Comparison of ENCODE assay signal across 17 cellular contexts in genomic region chr20:63134201-63134612, GRCh38.
A peak's percentile ranks its signal among the peaks of the same experiment; 100 is the strongest.
DNase-seq lines count a peak whose midpoint lies in the region; ATAC-seq, FAIRE-seq and TF ChIP-seq lines count a peak whose summit lies in the region.
"Had no signal": no experiment of that assay in that cellular context is flagged by ENCODE, and none has a peak within 500 bp of the region (broad histone marks: within the 10 kb centered on the region; RNA-seq: fewer than 3 reads in every experiment).

No MANE protein-coding gene starts in this region.

- no peak overlapping the region for H2AK5ac ChIP-seq in H9 (ENCODE audit: insufficient read length, low read length)
- no peak overlapping the region for H2AK5ac ChIP-seq in H1 (ENCODE audit: low read depth, low read length)

- no peak for FAIRE-seq in H1 (lab: Jason Lieb, UNC)

- H3K9me3 Mint-ChIP-seq in H9: no peaks in the 10 kb centered on the region
- H3K9me3 Mint-ChIP-seq: nephron, T-cell had no signal

- WGBS in H9 (ENCODE audit: extremely low coverage, insufficient read length, low lambda C conversion rate): no CpG with 5 or more reads among the region's 19 CpGs
- 87% methylated on average over 13 of the region's 19 CpGs; no CpG with 5 or more reads in 1 of the 2 experiments for WGBS in H1 (ENCODE audit: extremely low coverage in 1 of 2, insufficient coverage in 1 of 2, insufficient read length in 1 of 2, insufficient replicate concordance in 2 of 2, low coverage in 1 of 2, low lambda C conversion rate in 2 of 2, missing lambda C conversion rate in 1 of 2), 2 experiments

- POLR2A ChIA-PET in H1 (lab: Charles Lee; ENCODE audit: partially characterized antibody): no interaction called here

- H4K5ac ChIP-seq in H9 (ENCODE audit: insufficient read length, low read depth, low read length): no peak overlapping the region
- no peak overlapping the region for H4K5ac ChIP-seq in H1 (ENCODE audit: insufficient read length, low read depth, low read length)

- H2BK12ac ChIP-seq in H9 (ENCODE audit: insufficient read length, low read depth, low read length) (no peak overlapping the region), H1 (ENCODE audit: low read depth, low read length) (no peak overlapping the region)

- H2BK15ac ChIP-seq in H9 (ENCODE audit: low read depth, low read length): no peak overlapping the region
- H2BK15ac ChIP-seq in H1 (ENCODE audit: low read length): no peak overlapping the region

- H3K4me2 ChIP-seq in H9 (ENCODE audit: insufficient read depth, insufficient read length, low read length): no peak overlapping the region
- H3K4me2 ChIP-seq in H1 (ENCODE audit: insufficient read depth in 1 of 2, low read depth in 2 of 2, low read length in 2 of 2): no peak overlapping the region
- H3K4me2 ChIP-seq: KMS-11 had no signal

- TF ChIP-seq RAD21 in H1 (IDR thresholded peaks at IDR 0.05 in 1 of 2, conservative IDR thresholded peaks at IDR 0.05 in 1 of 2; ENCODE audit: low read depth in 2 of 2, low read length in 2 of 2): no peak

- H3K4me3 Mint-ChIP-seq in H9: no peak overlapping the region
- H3K4me3 Mint-ChIP-seq: nephron, T-cell had no signal

- H3K4ac ChIP-seq in H9 (ENCODE audit: low read depth, low read length): no peak overlapping the region
- H3K4ac ChIP-seq in H1 (replicated peaks; ENCODE audit: insufficient read length, low read depth, low read length): no peak overlapping the region

- TF ChIP-seq POLR2A in H1 (IDR thresholded peaks at IDR 0.05; ENCODE audit: control extremely low read depth in 1 of 2, low read depth in 2 of 2, low read length in 2 of 2): no peak

- H3K18ac ChIP-seq in H9 (ENCODE audit: insufficient read length, low read depth, low read length) (no peak overlapping the region), H1 (ENCODE audit: extremely low read depth, low read length) (peak overlapping the region; percentile 48; the same call in 1 of the 2 replicates)

- H3K36me3 ChIP-seq in H1 (ENCODE audit: control insufficient read depth in 2 of 4, insufficient read depth in 4 of 4, low read length in 3 of 4): no peaks in the 10 kb centered on the region
- H3K36me3 ChIP-seq: left ventricle myocardium inferior, vagina had no signal

- H4K8ac ChIP-seq in H9 (replicated peaks; ENCODE audit: insufficient read length, low read depth, low read length): no peak overlapping the region
- no peak overlapping the region for H4K8ac ChIP-seq in H1 (ENCODE audit: extremely low read depth, insufficient read depth, low read length)

- H3K14ac ChIP-seq in H9 (ENCODE audit: insufficient read depth, low read length) (no peak overlapping the region), H1 (ENCODE audit: insufficient read length) (no peak overlapping the region)

- TF ChIP-seq EP300 in H1 (IDR thresholded peaks at IDR 0.05; ENCODE audit: borderline replicate concordance in 1 of 2, low read depth in 2 of 2, low read length in 2 of 2): no peak

- H4K20me1 ChIP-seq in H9 (ENCODE audit: control insufficient read depth, insufficient read depth, insufficient read length) (no peaks in the 10 kb centered on the region), H1 (replicated peaks in 1 of 2; ENCODE audit: control insufficient read depth in 1 of 2, insufficient read depth in 2 of 2, low read length in 2 of 2) (no peaks in the 10 kb centered on the region)

- no peak overlapping the region for H3T11ph ChIP-seq in H9 (ENCODE audit: low read length)

- H3K9me3 ChIP-seq in H9 (ENCODE audit: control insufficient read depth, low read depth, low read length): no peaks in the 10 kb centered on the region
- H3K9me3 ChIP-seq in H1 (ENCODE audit: insufficient read depth in 2 of 2, low read depth in 1 of 2, low read length in 1 of 2): no peaks in the 10 kb centered on the region
- H3K9me3 ChIP-seq: left ventricle myocardium inferior, vagina had no signal

- DNase-seq in activated T-cell treated with anti-CD3 and anti-CD28 coated beads for 48 hours (ENCODE audit: low read depth) (peak; percentile 15), activated T-cell treated with anti-CD3 and anti-CD28 coated beads for 4 hours (no peak), H9 (peak; percentile 68), H1 (ENCODE audit: low read depth in 1 of 2, low spot score in 2 of 2) (no peak), sciatic nerve (ENCODE audit: low spot score) (peak; percentile 38), UCSD-AML1 (lab: John Stamatoyannopoulos, UW; ENCODE audit: unreplicated experiment) (no peak), dedifferentiated amniotic fluid mesenchymal stem cell (ENCODE audit: extremely low spot score) (no peak)
- DNase-seq: HCEC 1CT, hippocampal formation, left ventricle myocardium inferior, NCI-H510A had no signal

- H3K27me3 ChIP-seq in H9 (ENCODE audit: insufficient read depth, low read length): no peaks in the 10 kb centered on the region; the same call in 1 of the 2 replicates
- no peaks in the 10 kb centered on the region; a peak in 1 of 7 replicates for H3K27me3 ChIP-seq in H1 (replicated peaks in 1 of 4; ENCODE audit: control insufficient read depth in 3 of 4, extremely low read depth in 1 of 4, insufficient read depth in 3 of 4, low read length in 3 of 4)
- H3K27me3 ChIP-seq: vagina had no signal

- H3K36me3 Mint-ChIP-seq in H9 (ENCODE audit: insufficient read depth in 1 of 3, low read depth in 3 of 3): no peaks in the 10 kb centered on the region
- H3K36me3 Mint-ChIP-seq: T-cell had no signal

- peaks cover 10 to 12% of the 10 kb centered on the region in 2 experiments for H3K4me1 Mint-ChIP-seq in H9
- H3K4me1 Mint-ChIP-seq: nephron, T-cell had no signal

- no peak overlapping the region for H2AFZ ChIP-seq in H9 (ENCODE audit: low read length)
- no peak overlapping the region for H2AFZ ChIP-seq in H1 (ENCODE audit: low read length)

- no peak overlapping the region for H3K27ac Mint-ChIP-seq in H9
- H3K27ac Mint-ChIP-seq: nephron, T-cell had no signal

- H3K79me2 ChIP-seq in H9 (ENCODE audit: insufficient read depth, low read length) (no peaks in the 10 kb centered on the region), H1 (ENCODE audit: control insufficient read depth in 1 of 2, insufficient read depth in 2 of 2, low read length in 2 of 2) (no peaks in the 10 kb centered on the region)

- H3K4me3 ChIP-seq in H1 (ENCODE audit: extremely low read depth in 1 of 4, insufficient read depth in 2 of 4, low read depth in 3 of 4, low read length in 4 of 4): no peak overlapping the region
- H3K4me3 ChIP-seq: dorsolateral prefrontal cortex, left ventricle myocardium inferior, vagina had no signal

- ATAC-seq in sciatic nerve (no peak), HG03039 (IDR thresholded peaks at IDR 0.05; ENCODE audit: unreplicated experiment) (no peak)

- H2BK120ac ChIP-seq in H9 (ENCODE audit: low read depth, low read length, poor library complexity, severe bottlenecking): no peak overlapping the region
- no peak overlapping the region for H2BK120ac ChIP-seq in H1 (replicated peaks; ENCODE audit: low read depth, low read length)

- no peak overlapping the region for H4K91ac ChIP-seq in H9 (ENCODE audit: insufficient read length, low read depth, low read length)
- no peak overlapping the region for H4K91ac ChIP-seq in H1 (replicated peaks; ENCODE audit: insufficient read length, low read length)

- intact Hi-C loops in sciatic nerve (cut with DNase I): no loop called here

- TF ChIP-seq CTCF in H9 (conservative IDR thresholded peaks at IDR 0.05) (no peak), H1 (IDR thresholded peaks at IDR 0.05; ENCODE audit: control extremely low read depth in 1 of 3, insufficient read depth in 1 of 3, low read depth in 1 of 3, low read length in 3 of 3) (no peak)

- H3K23me2 ChIP-seq in H9 (ENCODE audit: insufficient read length, low read depth, low read length, poor library complexity, severe bottlenecking): no peaks in the 10 kb centered on the region
- H3K23me2 ChIP-seq in H1 (ENCODE audit: low read depth, low read length): 0 out of 2 replicates have a peak, but pooled peaks cover 1% of the 10 kb centered on the region

- no peak overlapping the region for H3K56ac ChIP-seq in H9 (ENCODE audit: insufficient read length, low read depth, low read length)
- no peak overlapping the region for H3K56ac ChIP-seq in H1 (replicated peaks; ENCODE audit: insufficient read length, low read depth, low read length)

- peaks cover 19% of the 10 kb centered on the region for H3K27me3 Mint-ChIP-seq in H9 (ENCODE audit: low read depth)

- H3K4me1 ChIP-seq in H9 (ENCODE audit: insufficient read depth, low read length) (peaks cover 4% of the 10 kb centered on the region; the same call in 1 of the 2 replicates), H1 (replicated peaks in 1 of 4; ENCODE audit: control insufficient read depth in 3 of 4, insufficient read depth in 4 of 4, low read length in 3 of 4) (peaks cover 0 to 15% (median 2%) of the 10 kb centered on the region in 4 experiments; a peak in 4 of 7 replicates)
- H3K4me1 ChIP-seq: left ventricle myocardium inferior, vagina had no signal

- H3K79me1 ChIP-seq in H9 (ENCODE audit: insufficient read depth, low read depth, low read length, poor library complexity, severe bottlenecking) (no peaks in the 10 kb centered on the region), H1 (ENCODE audit: low read depth, low read length) (no peaks in the 10 kb centered on the region)

- no peak overlapping the region for H2BK5ac ChIP-seq in H9 (ENCODE audit: insufficient read length, low read length)
- H2BK5ac ChIP-seq in H1 (ENCODE audit: low read depth, low read length): no peak overlapping the region

- H3K23ac ChIP-seq in H9 (ENCODE audit: insufficient read length, low read depth, low read length) (no peak overlapping the region), H1 (ENCODE audit: insufficient read length) (no peak overlapping the region)

- H3K27ac ChIP-seq in H9 (ENCODE audit: insufficient read length, low read depth, low read length): no peak overlapping the region
- no peak overlapping the region for H3K27ac ChIP-seq in H1 (ENCODE audit: low read depth, low read length)
- H3K27ac ChIP-seq: dorsolateral prefrontal cortex, KMS-11, left ventricle myocardium inferior, vagina had no signal

- CTCF ChIA-PET in H1 (lab: Charles Lee; ENCODE audit: partially characterized antibody): interaction anchor here (0.9 to 1.6 kb wide), 2 partner anchors 9 to 49 kb away, joined by 3 to 6 read pairs; no protein-coding TSS in a partner anchor

- no peak overlapping the region for H2BK20ac ChIP-seq in H9 (ENCODE audit: low read depth, low read length, poor library complexity, severe bottlenecking)
- H2BK20ac ChIP-seq in H1 (ENCODE audit: low read length): no peak overlapping the region

- no peak overlapping the region for H3K9ac ChIP-seq in H9 (ENCODE audit: extremely low read depth, insufficient read length, low read length)
- H3K9ac ChIP-seq in H1 (replicated peaks in 1 of 4; ENCODE audit: extremely low read depth in 1 of 4, low read depth in 3 of 4, low read length in 3 of 4): no peak overlapping the region
- H3K9ac ChIP-seq: KMS-11 had no signal

TF ChIP-seq in H1, 55 proteins besides CTCF, POLR2A, EP300 and RAD21 (continues in another document):
- TF ChIP-seq TAF1 (IDR thresholded peaks at IDR 0.05; ENCODE audit: low read depth, low read length): no peak
- TF ChIP-seq FOSL1 (IDR thresholded peaks at IDR 0.05; ENCODE audit: insufficient read depth, low read depth, low read length): no peak
- no peak for TF ChIP-seq BACH1 (IDR thresholded peaks at IDR 0.05; ENCODE audit: low read length)
- no peak for TF ChIP-seq SIN3A (conservative IDR thresholded peaks at IDR 0.05 in 1 of 2, IDR thresholded peaks at IDR 0.05 in 1 of 2; ENCODE audit: low read depth in 1 of 2, low read length in 2 of 2)
- TF ChIP-seq SRF (IDR thresholded peaks at IDR 0.05; ENCODE audit: low read depth, low read length): no peak

Comparison
In these comparisons a context has a peak if more than half of its experiments do, and no peak if none do; other contexts are left out.
1. DNase-seq: peak in activated T-cell treated with anti-CD3 and anti-CD28 coated beads for 48 hours (single experiment), H9 (single experiment) and sciatic nerve (single experiment); none in activated T-cell treated with anti-CD3 and anti-CD28 coated beads for 4 hours (single experiment), H1 (0 of 2), UCSD-AML1 (single experiment) and dedifferentiated amniotic fluid mesenchymal stem cell (single experiment).